Comparison of ENCODE assay signal across 8 cellular contexts in the genomic region with DNA sequence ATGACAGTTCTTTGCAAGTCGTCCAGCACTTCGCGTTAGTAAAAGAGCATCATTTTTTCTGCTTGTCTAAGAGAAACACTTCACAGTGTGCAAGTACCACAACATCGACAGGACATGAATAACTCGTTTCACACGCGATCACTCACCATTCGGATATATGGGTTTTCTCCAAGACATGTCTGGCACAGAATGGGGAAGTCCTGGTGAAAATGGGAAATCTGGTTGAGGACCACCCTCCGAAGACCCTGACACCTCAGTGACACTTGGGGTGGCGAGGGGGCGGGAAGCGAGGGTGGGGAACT. TPM values are rescaled to one million over a fixed set of nuclear protein-coding genes. Genes with fewer than 3 reads are reported as not detected.
DNase-seq lines count a peak whose midpoint lies in the region; FAIRE-seq and TF ChIP-seq lines count a peak whose summit lies in the region.

No MANE protein-coding gene starts in this region.

- no peak for DNase-seq in BE2C
- peak; percentile 8 for DNase-seq in HFFc6
- DNase-seq in mesenchymal stem cell, result no peak
- DNase-seq in GM10266 (ENCODE audit: extremely low spot score), result no peak
- no peak for DNase-seq in urothelium cell line (ENCODE audit: low spot score)
- DNase-seq in NAMALWA (ENCODE audit: low spot score), result no peak
- no peak for DNase-seq in GM10248 (ENCODE audit: extremely low spot score)

- no peak for TF ChIP-seq CTCF in BE2C (IDR thresholded peaks at IDR 0.05; ENCODE audit: low read depth, low read length)
- no peak for TF ChIP-seq CTCF in HFFc6 (IDR thresholded peaks at IDR 0.05)
- no peak for TF ChIP-seq CTCF in GM10266 (IDR thresholded peaks at IDR 0.05; ENCODE audit: control insufficient read depth, insufficient read depth, low read depth, missing control alignments)
- TF ChIP-seq CTCF in GM10248 (IDR thresholded peaks at IDR 0.05; ENCODE audit: control extremely low read depth, extremely low read depth, low read depth, missing control alignments), result no peak

- H3K27me3 Mint-ChIP-seq in HFFc6 (ENCODE audit: insufficient read depth), result no peaks in the 10 kb centered on the region

- H3K79me1 ChIP-seq in mesenchymal stem cell (replicated peaks; ENCODE audit: low read length, poor library complexity, severe bottlenecking), result peaks cover 7% of the 10 kb centered on the region

- H3K4me3 Mint-ChIP-seq in HFFc6, result no peak overlapping the region

- H3K14ac ChIP-seq in mesenchymal stem cell (ENCODE audit: low read length in 2 of 2), result no peak overlapping the region

- no peak overlapping the region for H3K18ac ChIP-seq in mesenchymal stem cell (ENCODE audit: low read depth in 1 of 2, low read length in 2 of 2)

- H3K36me3 ChIP-seq in BE2C (peaks cover 32% of the 10 kb centered on the region), mesenchymal stem cell (ENCODE audit: control insufficient read depth in 1 of 2, insufficient read depth in 2 of 2, low read depth in 1 of 2, low read length in 2 of 2) (peaks cover 13 to 39% of the 10 kb centered on the region in 2 experiments)

- H2AK5ac ChIP-seq in mesenchymal stem cell (ENCODE audit: low read length, severe bottlenecking), result no peak overlapping the region

- H3K4me3 ChIP-seq in BE2C (ENCODE audit: low read depth, low read length), result peak overlapping the region; percentile 99
- H3K4me3 ChIP-seq in mesenchymal stem cell (ENCODE audit: insufficient read depth in 1 of 2, low read depth in 1 of 2, low read length in 2 of 2), result peak overlapping the region; percentile 93 to 95

- no peak overlapping the region for H3K27ac Mint-ChIP-seq in HFFc6

- H3K9ac ChIP-seq in mesenchymal stem cell (ENCODE audit: low read length), result peak overlapping the region; percentile 94

- H2AFZ ChIP-seq in mesenchymal stem cell (ENCODE audit: low read depth, low read length), result no peak overlapping the region

- H3K27me3 ChIP-seq in BE2C (no peaks in the 10 kb centered on the region), mesenchymal stem cell (ENCODE audit: control insufficient read depth in 1 of 2, insufficient read depth in 1 of 2, low read length in 2 of 2) (no peaks in the 10 kb centered on the region)

- peaks cover 24% of the 10 kb centered on the region for H3K36me3 Mint-ChIP-seq in HFFc6 (ENCODE audit: low read depth)

- H2BK15ac ChIP-seq in mesenchymal stem cell (ENCODE audit: low read depth, poor library complexity, severe bottlenecking), result no peak overlapping the region

- CTCF ChIA-PET in GM10248 (lab: Yijun Ruan, JAX), result interaction anchor here (0.7 to 3.8 kb wide), 34 partner anchors 9 to 553 kb away, joined by 3 to 34 read pairs (median 4); a partner anchor contains a TSS

- H3K23ac ChIP-seq in mesenchymal stem cell (ENCODE audit: low read length in 2 of 2), result no peak overlapping the region

- H2BK5ac ChIP-seq in mesenchymal stem cell (ENCODE audit: low read depth, low read length, poor library complexity, severe bottlenecking), result no peak overlapping the region

- H3K9me3 ChIP-seq in BE2C, result no peaks in the 10 kb centered on the region
- no peaks in the 10 kb centered on the region for H3K9me3 ChIP-seq in mesenchymal stem cell (ENCODE audit: control insufficient read depth, low read length)

- peak overlapping the region in 1 of 2 experiments; percentile 36 for H3K4ac ChIP-seq in mesenchymal stem cell (ENCODE audit: low read depth in 1 of 2, low read length in 2 of 2)

- H4K8ac ChIP-seq in mesenchymal stem cell (ENCODE audit: low read length), result no peak overlapping the region

- no peak overlapping the region for H4K91ac ChIP-seq in mesenchymal stem cell (ENCODE audit: low read length)

- H3K4me1 ChIP-seq in BE2C, result no peaks in the 10 kb centered on the region
- peaks cover 1% of the 10 kb centered on the region for H3K4me1 ChIP-seq in mesenchymal stem cell (ENCODE audit: control insufficient read depth, insufficient read depth, low read depth, low read length)

- H2BK120ac ChIP-seq in mesenchymal stem cell (ENCODE audit: low read depth, low read length), result no peak overlapping the region

- FAIRE-seq in urothelium cell line (lab: Jason Lieb, UNC), result no peak

- H3K27ac ChIP-seq in angular gyrus (ENCODE audit: low read depth, low read length) (peak overlapping the region; percentile 93), mesenchymal stem cell (ENCODE audit: low read length, poor library complexity, severe bottlenecking) (no peak overlapping the region)

- WGBS in mesenchymal stem cell, result 1% methylated on average over 12 of the region's 12 CpGs

- POLR2A ChIA-PET in GM10248 (lab: Yijun Ruan, JAX), result interaction anchor here (0.5 to 1.5 kb wide), 8 partner anchors 9 to 220 kb away, joined by 3 to 10 read pairs (median 3); a partner anchor contains a TSS

- no peak overlapping the region for H2BK12ac ChIP-seq in mesenchymal stem cell (ENCODE audit: low read length in 2 of 2)

- peaks cover 14% of the 10 kb centered on the region for H3K4me1 Mint-ChIP-seq in HFFc6 (ENCODE audit: low read depth)

- H3K9me3 Mint-ChIP-seq in HFFc6, result no peaks in the 10 kb centered on the region

- peak overlapping the region; percentile 59 for H3K4me2 ChIP-seq in mesenchymal stem cell (ENCODE audit: low read length, poor library complexity, severe bottlenecking)

RNA-seq across cellular contexts. Expression of a gene that starts 0.6 kb away (rescaled TPM):
- polyA plus RNA-seq in BE2C (2012; ENCODE audit: insufficient read depth, insufficient read length, low read depth), result 125 TPM
- 10 to 100 TPM; 32.6 to 40.2 (median 35.4) TPM for total RNA-seq in HFFc6 (2021; fragmentation: NEBNext Ultra II Directional; extraction: Animal tissue kit (Norgen Biotek cat#: 25700))
- polyA plus RNA-seq in mesenchymal stem cell (2013, experiment 1 of 2), result 32.2 TPM
- 31.6 TPM for polyA plus RNA-seq in mesenchymal stem cell (2013, experiment 2 of 2)

RNA-seq across cellular contexts. Expression of a gene that starts 39.2 kb away (rescaled TPM):
- polyA plus RNA-seq in BE2C (2012; ENCODE audit: insufficient read depth, insufficient read length, low read depth), result 1.4 TPM
- under 1 TPM in 2 of 6 experiments, not detected in 4; 0.05 to 0.14 TPM for total RNA-seq in HFFc6 (2021; fragmentation: NEBNext Ultra II Directional; extraction: Animal tissue kit (Norgen Biotek cat#: 25700))
- 1.6 TPM for polyA plus RNA-seq in mesenchymal stem cell (2013, experiment 1 of 2)
- polyA plus RNA-seq in mesenchymal stem cell (2013, experiment 2 of 2), result 1.8 TPM

RNA-seq across cellular contexts. Expression of a gene that starts 58.6 kb away (rescaled TPM):
- polyA plus RNA-seq in BE2C (2012; ENCODE audit: insufficient read depth, insufficient read length, low read depth), result 86.2 TPM
- 10 to 100 TPM; 60.1 to 76.9 (median 68.7) TPM for total RNA-seq in HFFc6 (2021; fragmentation: NEBNext Ultra II Directional; extraction: Animal tissue kit (Norgen Biotek cat#: 25700))
- 29.3 TPM for polyA plus RNA-seq in mesenchymal stem cell (2013, experiment 1 of 2)
- polyA plus RNA-seq in mesenchymal stem cell (2013, experiment 2 of 2), result 29.6 TPM

RNA-seq across cellular contexts. Expression of a gene that starts 59.8 kb away (rescaled TPM):
- polyA plus RNA-seq in BE2C (2012; ENCODE audit: insufficient read depth, insufficient read length, low read depth), result 35.2 TPM
- total RNA-seq in HFFc6 (2021; fragmentation: NEBNext Ultra II Directional; extraction: Animal tissue kit (Norgen Biotek cat#: 25700)), result 10 to 100 TPM; 35.6 to 50.7 (median 47.8) TPM
- 37.8 TPM for polyA plus RNA-seq in mesenchymal stem cell (2013, experiment 1 of 2)
- polyA plus RNA-seq in mesenchymal stem cell (2013, experiment 2 of 2), result 39.1 TPM
